Comparison of ENCODE assay signal across 8 cellular contexts in the genomic region with DNA sequence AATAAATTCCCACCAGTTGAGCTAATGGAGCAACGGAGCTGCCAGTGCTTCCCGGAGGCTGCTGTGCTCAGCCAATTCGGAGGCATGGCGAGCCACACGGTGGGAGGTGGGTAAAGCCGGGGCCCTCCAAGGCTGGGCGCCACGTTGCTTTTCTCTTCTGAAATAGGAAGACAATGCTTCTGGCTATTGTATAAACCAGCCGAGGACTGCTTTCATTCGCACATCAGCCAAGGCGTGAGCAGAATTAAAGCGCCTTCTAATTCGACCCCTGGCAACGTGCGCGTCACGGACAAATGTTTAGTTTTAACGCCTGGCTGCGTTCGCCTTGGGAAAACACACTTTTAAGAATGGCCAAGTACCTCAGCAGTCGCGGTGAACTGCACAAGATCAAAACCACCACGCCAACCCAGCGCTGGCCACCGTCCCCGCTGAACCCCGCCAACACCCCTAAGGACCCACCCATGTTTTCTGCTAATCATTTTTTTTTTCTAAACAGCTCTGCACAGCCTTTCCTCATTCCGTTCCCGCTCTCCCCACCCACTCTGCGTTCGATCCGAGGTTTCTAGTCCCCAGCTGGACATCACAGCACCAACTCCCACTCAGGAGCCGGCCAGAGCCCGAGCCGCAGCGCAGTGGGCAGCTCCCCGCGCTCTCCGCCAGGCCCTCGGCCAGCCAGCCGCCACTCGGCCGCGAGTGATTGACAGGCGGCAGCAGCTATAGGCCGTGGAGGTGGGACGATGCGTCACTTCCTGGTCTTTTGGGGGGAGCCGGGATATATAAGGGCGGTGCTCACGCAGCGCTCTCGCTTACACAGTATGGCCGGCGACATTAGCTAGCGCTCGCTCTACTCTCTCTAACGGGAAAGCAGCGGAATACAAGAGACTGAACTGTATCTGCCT. TPM values are rescaled to one million over a fixed set of nuclear protein-coding genes. Genes with fewer than 3 reads are reported as not detected.
DNase-seq lines count a peak whose midpoint lies in the region; ATAC-seq and TF ChIP-seq lines count a peak whose summit lies in the region.

A gene (plus strand): TSS at position 805 of the 899 bp plus-strand sequence. CDS start 321 bp downstream, outside the sequence.

- peak within 1 kb of the TSS; percentile 85 to 96 (median 94) for H3K4me3 ChIP-seq in liver (ENCODE audit: low read depth in 1 of 3, low read length in 3 of 3)

- H3K36me3 ChIP-seq in liver (ENCODE audit: control insufficient read depth in 4 of 4, insufficient read depth in 3 of 4, low read depth in 1 of 4, low read length in 3 of 4): no peaks in the 10 kb centered on the region

- ATAC-seq in GM19397 (IDR thresholded peaks at IDR 0.05; ENCODE audit: unreplicated experiment) (peak; percentile 67), HG03571 (IDR thresholded peaks at IDR 0.05; ENCODE audit: unreplicated experiment) (peak; percentile 69)

- TF ChIP-seq CTCF in CD14-positive monocyte (IDR thresholded peaks at IDR 0.05): no peak
- no peak for TF ChIP-seq CTCF in liver (IDR thresholded peaks at IDR 0.05; ENCODE audit: low read depth, low read length, missing input control)

- TF ChIP-seq RAD21 in liver (IDR thresholded peaks at IDR 0.05): peak in 1 of 2 donors; percentile 68

- no peaks in the 10 kb centered on the region for H3K36me3 Mint-ChIP-seq in CD14-positive monocyte

- WGBS in liver: under 1% methylated on average over 59 of the region's 59 CpGs

- peaks cover 5 to 37% (median 13%) of the 10 kb centered on the region in 4 donors for H3K4me1 ChIP-seq in liver (ENCODE audit: control insufficient read depth in 4 of 4, insufficient read depth in 4 of 4, low read length in 3 of 4)

- no peaks in the 10 kb centered on the region for H3K9me3 ChIP-seq in liver (ENCODE audit: control insufficient read depth in 4 of 4, low read length in 3 of 4)

- H3K27me3 Mint-ChIP-seq in CD14-positive monocyte (ENCODE audit: low read depth in 3 of 3): no peaks in the 10 kb centered on the region

- peak within 1 kb of the TSS; percentile 91 to 93 for H3K27ac ChIP-seq in liver (ENCODE audit: low read depth in 1 of 2, low read length in 2 of 2)

- H3K27ac Mint-ChIP-seq in CD14-positive monocyte: peak within 1 kb of the TSS; percentile 96 to 99 (median 98)

- DNase-seq in CD14-positive monocyte (ENCODE audit: low spot score): peak; percentile 98
- peak; percentile 99 for DNase-seq in NCI-H82 (lab: John Stamatoyannopoulos, UW)
- peak; percentile 91 to 95 for DNase-seq in activated CD4-positive, alpha-beta T cell treated with anti-CD3 and anti-CD28 coated beads, Interleukin-2, amount 50 U/mL, for 48 hours
- DNase-seq in dermis microvascular lymphatic vessel endothelial cell (ENCODE audit: low read depth in 2 of 2): peak; percentile 96 to 99
- peak; percentile 96 for DNase-seq in stimulated activated CD4-positive, alpha-beta T cell treated with anti-CD3 and anti-CD28 coated beads, Interleukin-4, amount 100 ng/mL, for 24 hours

- H3K4me3 Mint-ChIP-seq in CD14-positive monocyte: peak within 1 kb of the TSS; percentile 96 to 100

- H3K9ac ChIP-seq in liver (ENCODE audit: low read depth in 1 of 2, low read length in 2 of 2): peak within 1 kb of the TSS; percentile 79 to 81

- H3K9me3 Mint-ChIP-seq in CD14-positive monocyte: peaks cover 0 to 2% (median 0%) of the 10 kb centered on the region in 7 donors

- intact Hi-C loops in CD14-positive monocyte (cut with micrococcal nuclease): loop anchor here (2.0 to 10.0 kb wide), 4 partner anchors 59 to 611 kb away; a partner anchor contains a TSS

- peaks cover 24% of the 10 kb centered on the region for H3K4me1 Mint-ChIP-seq in CD14-positive monocyte

- H3K27me3 ChIP-seq in liver (ENCODE audit: control insufficient read depth in 4 of 4, insufficient read depth in 4 of 4, low read length in 3 of 4): no peaks in the 10 kb centered on the region

TF ChIP-seq in liver, 16 proteins besides CTCF, POLR2A, EP300 and RAD21:
- TF ChIP-seq YY1 (IDR thresholded peaks at IDR 0.05) (peak; percentile 84), TAF1 (conservative IDR thresholded peaks at IDR 0.05) (peak; percentile 100), JUND (IDR thresholded peaks at IDR 0.05) (peak in 1 of 2 donors; percentile 44), FOXA2 (IDR thresholded peaks at IDR 0.05) (no peak), GABPA (IDR thresholded peaks at IDR 0.05 in 1 of 2, conservative IDR thresholded peaks at IDR 0.05 in 1 of 2) (peak; percentile 68 to 88), FOXA1 (IDR thresholded peaks at IDR 0.05) (peak; percentile 11), SP1 (IDR thresholded peaks at IDR 0.05) (peak; percentile 73), RXRA (IDR thresholded peaks at IDR 0.05) (peak in 1 of 2 donors; percentile 40), EGR1 (IDR thresholded peaks at IDR 0.05; ENCODE audit: low read depth in 2 of 2) (peak; percentile 14 to 22), HNF4A (conservative IDR thresholded peaks at IDR 0.05) (no peak), NR2F2 (IDR thresholded peaks at IDR 0.05) (no peak), HNF4G (IDR thresholded peaks at IDR 0.05) (no peak)
- TF ChIP-seq, protein P1, sequence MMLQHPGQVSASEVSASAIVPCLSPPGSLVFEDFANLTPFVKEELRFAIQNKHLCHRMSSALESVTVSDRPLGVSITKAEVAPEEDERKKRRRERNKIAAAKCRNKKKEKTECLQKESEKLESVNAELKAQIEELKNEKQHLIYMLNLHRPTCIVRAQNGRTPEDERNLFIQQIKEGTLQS (IDR thresholded peaks at IDR 0.05): no peak
- TF ChIP-seq, protein P2, sequence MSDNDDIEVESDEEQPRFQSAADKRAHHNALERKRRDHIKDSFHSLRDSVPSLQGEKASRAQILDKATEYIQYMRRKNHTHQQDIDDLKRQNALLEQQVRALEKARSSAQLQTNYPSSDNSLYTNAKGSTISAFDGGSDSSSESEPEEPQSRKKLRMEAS (IDR thresholded peaks at IDR 0.05): peak; percentile 43
- TF ChIP-seq, protein P3, sequence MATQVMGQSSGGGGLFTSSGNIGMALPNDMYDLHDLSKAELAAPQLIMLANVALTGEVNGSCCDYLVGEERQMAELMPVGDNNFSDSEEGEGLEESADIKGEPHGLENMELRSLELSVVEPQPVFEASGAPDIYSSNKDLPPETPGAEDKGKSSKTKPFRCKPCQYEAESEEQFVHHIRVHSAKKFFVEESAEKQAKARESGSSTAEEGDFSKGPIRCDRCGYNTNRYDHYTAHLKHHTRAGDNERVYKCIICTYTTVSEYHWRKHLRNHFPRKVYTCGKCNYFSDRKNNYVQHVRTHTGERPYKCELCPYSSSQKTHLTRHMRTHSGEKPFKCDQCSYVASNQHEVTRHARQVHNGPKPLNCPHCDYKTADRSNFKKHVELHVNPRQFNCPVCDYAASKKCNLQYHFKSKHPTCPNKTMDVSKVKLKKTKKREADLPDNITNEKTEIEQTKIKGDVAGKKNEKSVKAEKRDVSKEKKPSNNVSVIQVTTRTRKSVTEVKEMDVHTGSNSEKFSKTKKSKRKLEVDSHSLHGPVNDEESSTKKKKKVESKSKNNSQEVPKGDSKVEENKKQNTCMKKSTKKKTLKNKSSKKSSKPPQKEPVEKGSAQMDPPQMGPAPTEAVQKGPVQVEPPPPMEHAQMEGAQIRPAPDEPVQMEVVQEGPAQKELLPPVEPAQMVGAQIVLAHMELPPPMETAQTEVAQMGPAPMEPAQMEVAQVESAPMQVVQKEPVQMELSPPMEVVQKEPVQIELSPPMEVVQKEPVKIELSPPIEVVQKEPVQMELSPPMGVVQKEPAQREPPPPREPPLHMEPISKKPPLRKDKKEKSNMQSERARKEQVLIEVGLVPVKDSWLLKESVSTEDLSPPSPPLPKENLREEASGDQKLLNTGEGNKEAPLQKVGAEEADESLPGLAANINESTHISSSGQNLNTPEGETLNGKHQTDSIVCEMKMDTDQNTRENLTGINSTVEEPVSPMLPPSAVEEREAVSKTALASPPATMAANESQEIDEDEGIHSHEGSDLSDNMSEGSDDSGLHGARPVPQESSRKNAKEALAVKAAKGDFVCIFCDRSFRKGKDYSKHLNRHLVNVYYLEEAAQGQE (IDR thresholded peaks at IDR 0.05): peak; percentile 97
- TF ChIP-seq, protein P4, sequence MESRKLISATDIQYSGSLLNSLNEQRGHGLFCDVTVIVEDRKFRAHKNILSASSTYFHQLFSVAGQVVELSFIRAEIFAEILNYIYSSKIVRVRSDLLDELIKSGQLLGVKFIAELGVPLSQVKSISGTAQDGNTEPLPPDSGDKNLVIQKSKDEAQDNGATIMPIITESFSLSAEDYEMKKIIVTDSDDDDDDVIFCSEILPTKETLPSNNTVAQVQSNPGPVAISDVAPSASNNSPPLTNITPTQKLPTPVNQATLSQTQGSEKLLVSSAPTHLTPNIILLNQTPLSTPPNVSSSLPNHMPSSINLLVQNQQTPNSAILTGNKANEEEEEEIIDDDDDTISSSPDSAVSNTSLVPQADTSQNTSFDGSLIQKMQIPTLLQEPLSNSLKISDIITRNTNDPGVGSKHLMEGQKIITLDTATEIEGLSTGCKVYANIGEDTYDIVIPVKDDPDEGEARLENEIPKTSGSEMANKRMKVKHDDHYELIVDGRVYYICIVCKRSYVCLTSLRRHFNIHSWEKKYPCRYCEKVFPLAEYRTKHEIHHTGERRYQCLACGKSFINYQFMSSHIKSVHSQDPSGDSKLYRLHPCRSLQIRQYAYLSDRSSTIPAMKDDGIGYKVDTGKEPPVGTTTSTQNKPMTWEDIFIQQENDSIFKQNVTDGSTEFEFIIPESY (IDR thresholded peaks at IDR 0.05): peak; percentile 19

RNA-seq across cellular contexts. Expression of the gene that starts here (rescaled TPM):
- polyA plus RNA-seq in CD14-positive monocyte (10 to 100 TPM; 35.0 to 45.3 TPM), liver (10 to 100 TPM; 14.5 to 19.6 TPM)
- total RNA-seq in dermis microvascular lymphatic vessel endothelial cell (47.6 and 56.8 TPM in 2 replicates), liver (10 to 100 TPM; 45.7 to 46.4 TPM)

Comparison
In these comparisons a context has a peak if more than half of its experiments do, and no peak if none do; other contexts are left out.
1. Peak in every context shown above with its lines: DNase-seq, ATAC-seq, H3K4me3 ChIP-seq and H3K27ac ChIP-seq.